ENCODE assay signal across 1 cellular context in genomic region chr16:55948230-55948629, GRCh38.
A peak's percentile ranks its signal among the peaks of the same experiment; 100 is the strongest.
TF ChIP-seq lines count a peak whose summit lies in the region.

No MANE protein-coding gene starts in this region.

TF ChIP-seq in K562, 482 proteins besides CTCF, POLR2A, EP300 and RAD21 (continued from another document):
- TF ChIP-seq SP1 (CRISPR knock-in tag; IDR thresholded peaks at IDR 0.05) (no peak), VEZF1 (CRISPR knock-in tag; IDR thresholded peaks at IDR 0.05) (peak; percentile 81), UBTF (IDR thresholded peaks at IDR 0.05; ENCODE audit: borderline replicate concordance in 1 of 2, low read depth in 2 of 2, low read length in 2 of 2) (no peak), KDM1A (IDR thresholded peaks at IDR 0.05) (no peak), ZNF668 (CRISPR knock-in tag; IDR thresholded peaks at IDR 0.05) (no peak), ID3 (CRISPR knock-in tag; IDR thresholded peaks at IDR 0.05) (no peak), ID3 (tag; IDR thresholded peaks at IDR 0.05) (no peak), RBFOX2 (IDR thresholded peaks at IDR 0.05; ENCODE audit: low read depth, low read length) (no peak), L3MBTL2 (IDR thresholded peaks at IDR 0.05) (peak; percentile 63), MCM2 (IDR thresholded peaks at IDR 0.05; ENCODE audit: low read depth) (no peak), FOXJ3 (CRISPR knock-in tag; IDR thresholded peaks at IDR 0.05) (no peak), RHOXF2B (CRISPR knock-in tag; conservative IDR thresholded peaks at IDR 0.05) (no peak), FOXA3 (CRISPR knock-in tag; conservative IDR thresholded peaks at IDR 0.05 in 1 of 2, IDR thresholded peaks at IDR 0.05 in 1 of 2) (peak in 1 of 2 experiments; percentile 89; a peak in 2 of 4 replicates), SMARCB1 (IDR thresholded peaks at IDR 0.05; ENCODE audit: insufficient read length, low read depth) (no peak), CCNT2 (IDR thresholded peaks at IDR 0.05; ENCODE audit: borderline replicate concordance, extremely low read depth, insufficient read length, low read depth, low read length) (peak; percentile 20), CBX5 (IDR thresholded peaks at IDR 0.05; ENCODE audit: borderline replicate concordance, low read depth) (no peak), ESRRB (CRISPR knock-in tag; IDR thresholded peaks at IDR 0.05; ENCODE audit: borderline replicate concordance) (no peak), ZNF766 (CRISPR knock-in tag; conservative IDR thresholded peaks at IDR 0.05) (peak; percentile 49; the same call in 1 of the 2 replicates), XRCC4 (IDR thresholded peaks at IDR 0.05; ENCODE audit: extremely low read depth, insufficient read depth, insufficient read length) (no peak), SOX6 (IDR thresholded peaks at IDR 0.05) (peak; percentile 85), BRD4 (IDR thresholded peaks at IDR 0.05) (no peak), RFX1 (IDR thresholded peaks at IDR 0.05) (no peak), FOXA1 (IDR thresholded peaks at IDR 0.05; ENCODE audit: borderline replicate concordance) (no peak), THRA (IDR thresholded peaks at IDR 0.05) (no peak), PKNOX1 (IDR thresholded peaks at IDR 0.05) (peak; percentile 21; the same call in 1 of the 2 replicates), CCAR2 (IDR thresholded peaks at IDR 0.05; ENCODE audit: low read depth, low read length) (no peak), NBN (IDR thresholded peaks at IDR 0.05; ENCODE audit: low read depth) (no peak), FOSL1 (tag; conservative IDR thresholded peaks at IDR 0.05) (no peak), ZNF217 (CRISPR knock-in tag; IDR thresholded peaks at IDR 0.05) (no peak), AFF1 (IDR thresholded peaks at IDR 0.05; ENCODE audit: low read depth in 1 of 2, partially characterized antibody in 2 of 2) (no peak), TAL1 (IDR thresholded peaks at IDR 0.05) (peak; percentile 49), FOXP1 (CRISPR knock-in tag; IDR thresholded peaks at IDR 0.05) (no peak), MTA1 (IDR thresholded peaks at IDR 0.05; ENCODE audit: borderline replicate concordance) (no peak)
